ENCODE assay signal across 1 cellular context in the genomic region with DNA sequence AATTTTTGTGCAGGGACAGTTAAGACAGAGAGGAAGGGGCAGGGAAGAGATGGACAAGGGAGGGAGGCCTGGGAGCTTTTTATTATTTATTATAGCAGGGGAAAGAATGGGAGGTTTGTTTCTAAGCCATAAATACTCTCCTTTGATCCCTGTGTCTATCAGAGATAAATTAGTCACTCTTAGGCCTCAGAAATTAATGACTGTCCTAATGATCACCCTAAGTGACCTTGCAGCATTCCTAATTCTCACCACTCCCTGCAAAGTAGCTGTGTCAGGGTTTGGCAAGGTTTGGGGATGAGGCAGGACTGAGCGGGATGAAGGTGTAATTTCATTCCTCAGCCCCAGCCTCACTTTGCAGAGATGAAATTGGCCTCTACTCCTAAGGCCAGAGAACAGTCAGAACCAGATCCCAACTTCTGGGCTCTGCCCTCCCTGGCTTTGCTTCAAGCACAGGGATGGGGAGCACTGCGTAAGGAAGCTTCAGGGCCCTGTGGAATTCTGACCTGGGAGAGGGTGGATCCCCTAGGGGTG.
TF ChIP-seq lines count a peak whose summit lies in the region.

No MANE protein-coding gene starts in this region.

TF ChIP-seq in HepG2, 621 proteins besides CTCF, POLR2A, EP300 and RAD21 (continued from another document):
- TF ChIP-seq NONO (IDR thresholded peaks at IDR 0.05) (no peak), NONO (CRISPR knock-in tag; conservative IDR thresholded peaks at IDR 0.05) (0 out of 2 replicates have a peak, but pooled peaks have one; percentile 12), ZKSCAN8 (CRISPR knock-in tag; IDR thresholded peaks at IDR 0.05; ENCODE audit: borderline replicate concordance) (no peak), ZNF44 (CRISPR knock-in tag; IDR thresholded peaks at IDR 0.05) (0 out of 2 replicates have a peak, but pooled peaks have one; percentile 65), NR2F1 (CRISPR knock-in tag; IDR thresholded peaks at IDR 0.05) (0 out of 4 replicates have a peak, but pooled peaks of 1 of the 2 experiments have one; percentile 15), AKAP8 (CRISPR knock-in tag; IDR thresholded peaks at IDR 0.05) (peak; percentile 26; the same call in 1 of the 2 replicates), ZNF263 (CRISPR knock-in tag; IDR thresholded peaks at IDR 0.05) (peak; percentile 98), ARHGAP35 (CRISPR knock-in tag; IDR thresholded peaks at IDR 0.05; ENCODE audit: borderline replicate concordance) (0 out of 2 replicates have a peak, but pooled peaks have one; percentile 25), ZNF407 (CRISPR knock-in tag; IDR thresholded peaks at IDR 0.05; ENCODE audit: not compliant biosample characterization) (peak; percentile 16), ZNF274 (CRISPR knock-in tag; IDR thresholded peaks at IDR 0.05) (peak; percentile 23; the same call in 1 of the 2 replicates), ZNF770 (CRISPR knock-in tag; IDR thresholded peaks at IDR 0.05) (peak; percentile 72)
- TF ChIP-seq, protein P1, sequence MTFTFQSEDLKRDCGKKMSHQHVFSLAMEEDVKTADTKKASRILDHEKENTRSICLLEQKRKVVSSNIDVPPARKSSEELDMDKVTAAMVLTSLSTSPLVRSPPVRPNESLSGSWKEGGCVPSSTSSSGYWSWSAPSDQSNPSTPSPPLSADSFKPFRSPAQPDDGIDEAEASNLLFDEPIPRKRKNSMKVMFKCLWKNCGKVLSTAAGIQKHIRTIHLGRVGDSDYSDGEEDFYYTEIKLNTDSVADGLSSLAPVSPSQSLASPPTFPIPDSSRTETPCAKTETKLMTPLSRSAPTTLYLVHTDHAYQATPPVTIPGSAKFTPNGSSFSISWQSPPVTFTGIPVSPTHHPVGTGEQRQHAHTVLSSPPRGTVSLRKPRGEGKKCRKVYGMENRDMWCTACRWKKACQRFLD (CRISPR knock-in tag; IDR thresholded peaks at IDR 0.05; ENCODE audit: borderline replicate concordance): no peak
TF ChIP-seq in HepG2: peak in this region for 19.
